ENCODE assay signal across 1 cellular context in genomic region chr5:65866837-65867508, GRCh38.
TF ChIP-seq lines count a peak whose summit lies in the region.

No MANE protein-coding gene starts in this region.

TF ChIP-seq in IMR-90, 13 proteins besides CTCF, POLR2A, EP300 and RAD21 (continued from another document):
- TF ChIP-seq USF2 (IDR thresholded peaks at IDR 0.05; ENCODE audit: low read depth, low read length) (no peak), BHLHE40 (IDR thresholded peaks at IDR 0.05; ENCODE audit: low read depth, low read length) (no peak), ELK1 (IDR thresholded peaks at IDR 0.05; ENCODE audit: borderline replicate concordance, low read depth, low read length) (no peak), NFE2L2 (IDR thresholded peaks at IDR 0.05; ENCODE audit: low read depth, low read length) (no peak), CEBPB (IDR thresholded peaks at IDR 0.05; ENCODE audit: low read depth, low read length) (no peak), RCOR1 (IDR thresholded peaks at IDR 0.05; ENCODE audit: insufficient replicate concordance, low read length) (no peak)
